In the genomic region with DNA sequence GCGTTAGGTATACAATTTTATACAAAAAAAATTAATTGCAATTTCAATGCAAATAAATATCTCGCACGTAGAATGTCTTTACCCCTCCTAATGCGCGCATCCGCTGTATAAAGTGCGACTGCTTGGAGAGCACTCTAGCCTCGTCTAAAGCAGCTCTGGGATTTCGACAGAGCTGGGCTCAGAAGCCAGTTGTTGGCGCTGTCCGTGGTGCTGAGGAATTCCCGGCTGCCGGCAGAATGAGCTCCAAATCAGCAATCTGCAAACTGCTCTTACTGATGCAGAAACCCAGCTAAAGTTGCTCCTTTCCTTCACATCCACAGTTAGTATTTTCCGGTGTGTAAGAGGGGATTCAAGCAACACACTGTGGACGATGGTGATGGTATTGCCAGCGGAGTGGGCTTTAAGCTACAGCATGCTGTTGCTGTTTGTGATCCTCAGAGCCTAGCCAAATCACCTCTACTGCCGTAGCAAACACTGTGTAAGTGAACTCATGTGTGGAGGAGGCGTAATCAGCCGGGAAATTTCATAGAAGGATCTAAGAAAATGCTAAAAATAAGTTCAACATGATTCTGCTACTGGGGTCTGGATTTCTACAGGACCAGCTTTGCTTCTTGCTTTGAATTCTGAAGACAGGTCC, we compare ENCODE assay signal across 1 cellular context.
A peak's percentile ranks its signal among the peaks of the same experiment; 100 is the strongest.
TF ChIP-seq lines count a peak whose summit lies in the region.

A gene (plus strand): TSS at position 137 of the 637 bp plus-strand sequence. CDS start 3,140 bp downstream, outside the sequence.

TF ChIP-seq in HepG2, 621 proteins besides CTCF, POLR2A, EP300 and RAD21 (continued from another document and continues in another):
- TF ChIP-seq, protein P1, sequence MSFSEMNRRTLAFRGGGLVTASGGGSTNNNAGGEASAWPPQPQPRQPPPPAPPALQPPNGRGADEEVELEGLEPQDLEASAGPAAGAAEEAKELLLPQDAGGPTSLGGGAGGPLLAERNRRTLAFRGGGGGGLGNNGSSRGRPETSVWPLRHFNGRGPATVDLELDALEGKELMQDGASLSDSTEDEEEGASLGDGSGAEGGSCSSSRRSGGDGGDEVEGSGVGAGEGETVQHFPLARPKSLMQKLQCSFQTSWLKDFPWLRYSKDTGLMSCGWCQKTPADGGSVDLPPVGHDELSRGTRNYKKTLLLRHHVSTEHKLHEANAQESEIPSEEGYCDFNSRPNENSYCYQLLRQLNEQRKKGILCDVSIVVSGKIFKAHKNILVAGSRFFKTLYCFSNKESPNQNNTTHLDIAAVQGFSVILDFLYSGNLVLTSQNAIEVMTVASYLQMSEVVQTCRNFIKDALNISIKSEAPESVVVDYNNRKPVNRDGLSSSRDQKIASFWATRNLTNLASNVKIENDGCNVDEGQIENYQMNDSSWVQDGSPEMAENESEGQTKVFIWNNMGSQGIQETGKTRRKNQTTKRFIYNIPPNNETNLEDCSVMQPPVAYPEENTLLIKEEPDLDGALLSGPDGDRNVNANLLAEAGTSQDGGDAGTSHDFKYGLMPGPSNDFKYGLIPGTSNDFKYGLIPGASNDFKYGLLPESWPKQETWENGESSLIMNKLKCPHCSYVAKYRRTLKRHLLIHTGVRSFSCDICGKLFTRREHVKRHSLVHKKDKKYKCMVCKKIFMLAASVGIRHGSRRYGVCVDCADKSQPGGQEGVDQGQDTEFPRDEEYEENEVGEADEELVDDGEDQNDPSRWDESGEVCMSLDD (CRISPR knock-in tag; IDR thresholded peaks at IDR 0.05; ENCODE audit: borderline replicate concordance) = peak; percentile 82
- TF ChIP-seq EEA1 (CRISPR knock-in tag; IDR thresholded peaks at IDR 0.05; ENCODE audit: borderline replicate concordance) = peak; percentile 60; the same call in 1 of the 2 replicates
- TF ChIP-seq XRCC5 (optimal IDR thresholded peaks at IDR 0.05; ENCODE audit: low read length) = no peak
- TF ChIP-seq GTF2F1 (IDR thresholded peaks at IDR 0.05; ENCODE audit: low read length) = no peak
- TF ChIP-seq, protein P2, sequence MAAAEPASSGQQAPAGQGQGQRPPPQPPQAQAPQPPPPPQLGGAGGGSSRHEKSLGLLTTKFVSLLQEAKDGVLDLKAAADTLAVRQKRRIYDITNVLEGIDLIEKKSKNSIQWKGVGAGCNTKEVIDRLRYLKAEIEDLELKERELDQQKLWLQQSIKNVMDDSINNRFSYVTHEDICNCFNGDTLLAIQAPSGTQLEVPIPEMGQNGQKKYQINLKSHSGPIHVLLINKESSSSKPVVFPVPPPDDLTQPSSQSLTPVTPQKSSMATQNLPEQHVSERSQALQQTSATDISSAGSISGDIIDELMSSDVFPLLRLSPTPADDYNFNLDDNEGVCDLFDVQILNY (CRISPR knock-in tag; conservative IDR thresholded peaks at IDR 0.05) = no peak; the same call in 1 of the 2 replicates
- TF ChIP-seq YEATS2 (CRISPR knock-in tag; IDR thresholded peaks at IDR 0.05; ENCODE audit: borderline replicate concordance) = peak; percentile 64; the same call in 1 of the 2 replicates
- no peak for TF ChIP-seq ZNF547 (CRISPR knock-in tag; IDR thresholded peaks at IDR 0.05)
- TF ChIP-seq, protein P3, sequence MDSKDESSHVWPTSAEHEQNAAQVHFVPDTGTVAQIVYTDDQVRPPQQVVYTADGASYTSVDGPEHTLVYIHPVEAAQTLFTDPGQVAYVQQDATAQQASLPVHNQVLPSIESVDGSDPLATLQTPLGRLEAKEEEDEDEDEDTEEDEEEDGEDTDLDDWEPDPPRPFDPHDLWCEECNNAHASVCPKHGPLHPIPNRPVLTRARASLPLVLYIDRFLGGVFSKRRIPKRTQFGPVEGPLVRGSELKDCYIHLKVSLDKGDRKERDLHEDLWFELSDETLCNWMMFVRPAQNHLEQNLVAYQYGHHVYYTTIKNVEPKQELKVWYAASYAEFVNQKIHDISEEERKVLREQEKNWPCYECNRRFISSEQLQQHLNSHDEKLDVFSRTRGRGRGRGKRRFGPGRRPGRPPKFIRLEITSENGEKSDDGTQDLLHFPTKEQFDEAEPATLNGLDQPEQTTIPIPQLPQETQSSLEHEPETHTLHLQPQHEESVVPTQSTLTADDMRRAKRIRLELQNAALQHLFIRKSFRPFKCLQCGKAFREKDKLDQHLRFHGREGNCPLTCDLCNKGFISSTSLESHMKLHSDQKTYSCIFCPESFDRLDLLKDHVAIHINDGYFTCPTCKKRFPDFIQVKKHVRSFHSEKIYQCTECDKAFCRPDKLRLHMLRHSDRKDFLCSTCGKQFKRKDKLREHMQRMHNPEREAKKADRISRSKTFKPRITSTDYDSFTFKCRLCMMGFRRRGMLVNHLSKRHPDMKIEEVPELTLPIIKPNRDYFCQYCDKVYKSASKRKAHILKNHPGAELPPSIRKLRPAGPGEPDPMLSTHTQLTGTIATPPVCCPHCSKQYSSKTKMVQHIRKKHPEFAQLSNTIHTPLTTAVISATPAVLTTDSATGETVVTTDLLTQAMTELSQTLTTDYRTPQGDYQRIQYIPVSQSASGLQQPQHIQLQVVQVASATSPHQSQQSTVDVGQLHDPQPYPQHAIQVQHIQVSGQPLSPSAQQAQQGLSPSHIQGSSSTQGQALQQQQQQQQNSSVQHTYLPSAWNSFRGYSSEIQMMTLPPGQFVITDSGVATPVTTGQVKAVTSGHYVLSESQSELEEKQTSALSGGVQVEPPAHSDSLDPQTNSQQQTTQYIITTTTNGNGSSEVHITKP (CRISPR knock-in tag; IDR thresholded peaks at IDR 0.05; ENCODE audit: low read depth) = peak; percentile 78
- TF ChIP-seq, protein P4, sequence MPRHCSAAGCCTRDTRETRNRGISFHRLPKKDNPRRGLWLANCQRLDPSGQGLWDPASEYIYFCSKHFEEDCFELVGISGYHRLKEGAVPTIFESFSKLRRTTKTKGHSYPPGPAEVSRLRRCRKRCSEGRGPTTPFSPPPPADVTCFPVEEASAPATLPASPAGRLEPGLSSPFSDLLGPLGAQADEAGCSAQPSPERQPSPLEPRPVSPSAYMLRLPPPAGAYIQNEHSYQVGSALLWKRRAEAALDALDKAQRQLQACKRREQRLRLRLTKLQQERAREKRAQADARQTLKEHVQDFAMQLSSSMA (CRISPR knock-in tag; IDR thresholded peaks at IDR 0.05) = peak; percentile 69; the same call in 1 of the 2 replicates
- TF ChIP-seq, protein P5, sequence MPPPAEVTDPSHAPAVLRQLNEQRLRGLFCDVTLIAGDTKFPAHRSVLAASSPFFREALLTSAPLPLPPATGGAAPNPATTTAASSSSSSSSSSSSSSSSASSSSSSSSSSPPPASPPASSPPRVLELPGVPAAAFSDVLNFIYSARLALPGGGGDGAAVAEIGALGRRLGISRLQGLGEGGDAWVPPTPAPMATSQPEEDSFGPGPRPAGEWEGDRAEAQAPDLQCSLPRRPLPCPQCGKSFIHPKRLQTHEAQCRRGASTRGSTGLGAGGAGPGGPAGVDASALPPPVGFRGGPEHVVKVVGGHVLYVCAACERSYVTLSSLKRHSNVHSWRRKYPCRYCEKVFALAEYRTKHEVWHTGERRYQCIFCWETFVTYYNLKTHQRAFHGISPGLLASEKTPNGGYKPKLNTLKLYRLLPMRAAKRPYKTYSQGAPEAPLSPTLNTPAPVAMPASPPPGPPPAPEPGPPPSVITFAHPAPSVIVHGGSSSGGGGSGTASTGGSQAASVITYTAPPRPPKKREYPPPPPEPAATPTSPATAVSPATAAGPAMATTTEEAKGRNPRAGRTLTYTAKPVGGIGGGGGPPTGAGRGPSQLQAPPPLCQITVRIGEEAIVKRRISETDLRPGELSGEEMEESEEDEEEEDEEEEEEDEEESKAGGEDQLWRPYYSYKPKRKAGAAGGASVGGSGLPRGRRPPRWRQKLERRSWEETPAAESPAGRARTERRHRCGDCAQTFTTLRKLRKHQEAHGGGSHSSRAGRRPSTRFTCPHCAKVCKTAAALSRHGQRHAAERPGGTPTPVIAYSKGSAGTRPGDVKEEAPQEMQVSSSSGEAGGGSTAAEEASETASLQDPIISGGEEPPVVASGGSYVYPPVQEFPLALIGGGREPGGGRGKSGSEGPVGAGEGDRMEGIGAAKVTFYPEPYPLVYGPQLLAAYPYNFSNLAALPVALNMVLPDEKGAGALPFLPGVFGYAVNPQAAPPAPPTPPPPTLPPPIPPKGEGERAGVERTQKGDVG (CRISPR knock-in tag; IDR thresholded peaks at IDR 0.05; ENCODE audit: borderline replicate concordance) = no peak
- no peak for TF ChIP-seq ZNF235 (CRISPR knock-in tag; IDR thresholded peaks at IDR 0.05; ENCODE audit: borderline replicate concordance)
- no peak for TF ChIP-seq ZNF496 (CRISPR knock-in tag; IDR thresholded peaks at IDR 0.05; ENCODE audit: insufficient replicate concordance)
- TF ChIP-seq RNF2 (conservative IDR thresholded peaks at IDR 0.05; ENCODE audit: low read depth) = no peak
- TF ChIP-seq NPAS2 (CRISPR knock-in tag; IDR thresholded peaks at IDR 0.05; ENCODE audit: borderline replicate concordance) = no peak
- no peak for TF ChIP-seq ZFP36 (IDR thresholded peaks at IDR 0.05; ENCODE audit: borderline replicate concordance, low read depth, low read length, partially characterized antibody)
- peak; percentile 88 for TF ChIP-seq TEAD3 (CRISPR knock-in tag; optimal IDR thresholded peaks at IDR 0.05; ENCODE audit: borderline replicate concordance)
- 0 out of 2 replicates have a peak, but pooled peaks have one; percentile 71 for TF ChIP-seq TP53 (CRISPR knock-in tag; conservative IDR thresholded peaks at IDR 0.05)
- TF ChIP-seq, protein P6, sequence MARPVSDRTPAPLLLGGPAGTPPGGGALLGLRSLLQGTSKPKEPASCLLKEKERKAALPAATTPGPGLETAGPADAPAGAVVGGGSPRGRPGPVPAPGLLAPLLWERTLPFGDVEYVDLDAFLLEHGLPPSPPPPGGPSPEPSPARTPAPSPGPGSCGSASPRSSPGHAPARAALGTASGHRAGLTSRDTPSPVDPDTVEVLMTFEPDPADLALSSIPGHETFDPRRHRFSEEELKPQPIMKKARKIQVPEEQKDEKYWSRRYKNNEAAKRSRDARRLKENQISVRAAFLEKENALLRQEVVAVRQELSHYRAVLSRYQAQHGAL (CRISPR knock-in tag; IDR thresholded peaks at IDR 0.05; ENCODE audit: not compliant biosample characterization) = peak; percentile 91
- TF ChIP-seq, protein P7, sequence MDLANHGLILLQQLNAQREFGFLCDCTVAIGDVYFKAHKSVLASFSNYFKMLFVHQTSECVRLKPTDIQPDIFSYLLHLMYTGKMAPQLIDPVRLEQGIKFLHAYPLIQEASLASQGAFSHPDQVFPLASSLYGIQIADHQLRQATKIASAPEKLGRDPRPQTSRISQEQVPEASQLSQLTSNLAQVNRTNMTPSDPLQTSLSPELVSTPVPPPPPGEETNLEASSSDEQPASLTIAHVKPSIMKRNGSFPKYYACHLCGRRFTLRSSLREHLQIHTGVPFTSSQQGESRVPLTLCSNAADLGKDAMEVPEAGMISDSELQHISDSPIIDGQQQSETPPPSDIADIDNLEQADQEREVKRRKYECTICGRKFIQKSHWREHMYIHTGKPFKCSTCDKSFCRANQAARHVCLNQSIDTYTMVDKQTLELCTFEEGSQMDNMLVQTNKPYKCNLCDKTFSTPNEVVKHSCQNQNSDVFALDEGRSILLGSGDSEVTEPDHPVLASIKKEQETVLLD (CRISPR knock-in tag; IDR thresholded peaks at IDR 0.05; ENCODE audit: low read depth) = no peak
- TF ChIP-seq ZNF317 (CRISPR knock-in tag; IDR thresholded peaks at IDR 0.05) = peak; percentile 69; the same call in 1 of the 2 replicates
- peak; percentile 72; the same call in 1 of the 2 replicates for TF ChIP-seq STAT5B (CRISPR knock-in tag; IDR thresholded peaks at IDR 0.05)
- TF ChIP-seq RFX3 (CRISPR knock-in tag; IDR thresholded peaks at IDR 0.05) = 0 out of 2 replicates have a peak, but pooled peaks have one; percentile 38
- peak; percentile 87 for TF ChIP-seq ELF3 (CRISPR knock-in tag; IDR thresholded peaks at IDR 0.05)
- TF ChIP-seq, protein P8, sequence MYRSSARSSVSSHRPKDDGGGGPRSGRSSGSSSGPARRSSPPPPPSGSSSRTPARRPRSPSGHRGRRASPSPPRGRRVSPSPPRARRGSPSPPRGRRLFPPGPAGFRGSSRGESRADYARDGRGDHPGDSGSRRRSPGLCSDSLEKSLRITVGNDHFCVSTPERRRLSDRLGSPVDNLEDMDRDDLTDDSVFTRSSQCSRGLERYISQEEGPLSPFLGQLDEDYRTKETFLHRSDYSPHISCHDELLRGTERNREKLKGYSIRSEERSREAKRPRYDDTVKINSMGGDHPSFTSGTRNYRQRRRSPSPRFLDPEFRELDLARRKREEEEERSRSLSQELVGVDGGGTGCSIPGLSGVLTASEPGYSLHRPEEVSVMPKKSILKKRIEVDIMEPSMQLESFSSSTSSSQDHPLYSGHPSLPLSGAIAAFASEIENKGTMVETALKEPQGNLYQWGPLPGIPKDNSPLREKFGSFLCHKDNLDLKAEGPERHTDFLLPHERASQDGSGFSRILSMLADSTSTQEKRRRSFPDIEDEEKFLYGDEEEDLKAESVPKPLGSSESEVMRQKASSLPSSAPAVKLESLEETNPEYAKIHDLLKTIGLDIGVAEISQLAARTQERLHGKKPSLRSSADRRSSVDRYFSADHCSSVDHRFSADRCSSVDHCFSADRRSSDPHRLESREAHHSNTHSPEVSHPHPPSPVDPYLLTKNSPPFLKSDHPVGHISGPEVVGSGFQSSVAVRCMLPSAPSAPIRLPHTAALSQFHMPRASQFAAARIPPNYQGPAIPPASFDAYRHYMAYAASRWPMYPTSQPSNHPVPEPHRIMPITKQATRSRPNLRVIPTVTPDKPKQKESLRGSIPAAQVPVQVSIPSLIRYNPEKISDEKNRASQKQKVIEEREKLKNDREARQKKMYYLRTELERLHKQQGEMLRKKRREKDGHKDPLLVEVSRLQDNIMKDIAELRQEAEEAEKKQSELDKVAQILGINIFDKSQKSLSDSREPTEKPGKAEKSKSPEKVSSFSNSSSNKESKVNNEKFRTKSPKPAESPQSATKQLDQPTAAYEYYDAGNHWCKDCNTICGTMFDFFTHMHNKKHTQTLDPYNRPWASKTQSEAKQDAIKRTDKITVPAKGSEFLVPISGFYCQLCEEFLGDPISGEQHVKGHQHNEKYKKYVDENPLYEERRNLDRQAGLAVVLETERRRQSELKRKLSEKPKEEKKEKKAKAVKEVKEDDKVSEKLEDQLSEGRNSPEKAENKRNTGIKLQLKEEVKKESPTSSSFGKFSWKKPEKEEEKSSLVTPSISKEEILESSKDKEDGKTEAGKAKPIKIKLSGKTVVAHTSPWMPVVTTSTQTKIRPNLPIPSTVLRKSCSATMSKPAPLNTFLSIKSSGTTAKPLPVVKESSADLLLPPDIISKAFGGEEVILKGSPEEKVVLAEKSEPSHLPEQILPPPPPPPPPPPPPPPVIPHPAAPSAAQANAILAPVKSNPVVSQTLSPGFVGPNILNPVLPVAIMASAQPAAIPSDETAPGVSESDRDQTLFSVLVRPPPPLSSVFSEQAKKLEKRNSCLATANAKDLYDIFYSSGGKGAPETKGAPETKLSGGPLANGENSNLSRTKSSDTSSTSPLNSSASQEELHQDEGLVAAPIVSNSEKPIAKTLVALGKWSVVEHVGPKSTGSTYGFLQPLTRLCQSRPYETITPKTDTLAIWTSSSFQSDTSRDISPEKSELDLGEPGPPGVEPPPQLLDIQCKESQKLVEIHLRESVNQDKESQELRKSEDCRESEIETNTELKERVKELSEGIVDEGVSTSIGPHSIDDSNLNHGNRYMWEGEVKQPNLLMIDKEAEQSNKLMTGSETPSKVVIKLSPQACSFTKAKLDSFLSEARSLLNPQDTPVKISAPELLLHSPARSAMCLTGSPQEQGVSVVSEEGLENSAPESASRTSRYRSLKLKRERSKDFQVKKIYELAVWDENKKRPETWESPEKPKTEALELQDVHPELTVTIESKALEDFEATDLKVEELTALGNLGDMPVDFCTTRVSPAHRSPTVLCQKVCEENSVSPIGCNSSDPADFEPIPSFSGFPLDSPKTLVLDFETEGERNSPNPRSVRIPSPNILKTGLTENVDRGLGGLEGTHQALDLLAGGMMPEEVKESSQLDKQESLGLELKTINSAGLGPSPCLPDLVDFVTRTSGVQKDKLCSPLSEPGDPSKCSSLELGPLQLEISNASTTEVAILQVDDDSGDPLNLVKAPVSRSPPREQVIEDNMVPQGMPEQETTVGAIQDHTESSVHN (CRISPR knock-in tag; IDR thresholded peaks at IDR 0.05) = no peak
- peak; percentile 76; the same call in 1 of the 2 replicates for TF ChIP-seq ZNF296 (CRISPR knock-in tag; conservative IDR thresholded peaks at IDR 0.05)
- TF ChIP-seq, protein P9, sequence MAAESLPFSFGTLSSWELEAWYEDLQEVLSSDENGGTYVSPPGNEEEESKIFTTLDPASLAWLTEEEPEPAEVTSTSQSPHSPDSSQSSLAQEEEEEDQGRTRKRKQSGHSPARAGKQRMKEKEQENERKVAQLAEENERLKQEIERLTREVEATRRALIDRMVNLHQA (CRISPR knock-in tag; IDR thresholded peaks at IDR 0.05) = no peak
